ENCODE assay signal across 36 cellular contexts in genomic region chr15:31088672-31089360, GRCh38. TPM values are rescaled to one million over a fixed set of nuclear protein-coding genes. Genes with fewer than 3 reads are reported as not detected.
"Had no signal": no experiment of that assay in that cellular context is flagged by ENCODE, and none has a peak within 500 bp of the region (broad histone marks: within the 10 kb centered on the region; RNA-seq: fewer than 3 reads in every experiment).

No MANE protein-coding gene starts in this region.

- H3K4me1 Mint-ChIP-seq: activated CD8-positive, alpha-beta memory T cell treated with anti-CD3 and anti-CD28 coated beads, Interleukin-2, amount 10 ng/mL, durations not matched to agents 7 days and 5 days; activated naive CD8-positive, alpha-beta T cell treated with anti-CD3 and anti-CD28 coated beads for 36 hours; activated T-helper 17 cell treated with anti-CD3 and anti-CD28 coated beads, Interleukin-2, amount 50 U/mL, for 72 hours; central memory CD8-positive, alpha-beta T cell had no signal

- H3K4me2 ChIP-seq: PC-9 had no signal

- H3K27ac ChIP-seq: brain microvascular endothelial cell, PC-9, RWPE1, VCaP had no signal

- H3K9me3 Mint-ChIP-seq: activated B cell treated with CpG ODN at 0.5 μM for 24 hours; activated CD4-positive, alpha-beta memory T cell treated with anti-CD3 and anti-CD28 coated beads for 36 hours; activated naive CD8-positive, alpha-beta T cell treated with anti-CD3 and anti-CD28 coated beads for 36 hours; activated T-cell treated with anti-CD3 and anti-CD28 coated beads, Interleukin-2, amount 50 U/mL, for 72 hours; activated T-helper 17 cell treated with anti-CD3 and anti-CD28 coated beads, Interleukin-2, amount 50 U/mL, for 72 hours; central memory CD8-positive, alpha-beta T cell had no signal

- H2AFZ ChIP-seq: PC-9 had no signal

- ATAC-seq: activated CD8-positive, alpha-beta memory T cell treated with anti-CD3 and anti-CD28 coated beads, Interleukin-2, amount 10 ng/mL, durations not matched to agents 7 days and 5 days; activated T-cell treated with anti-CD3 and anti-CD28 coated beads, Interleukin-2, amount 50 U/mL, for 72 hours; activated T-helper 17 cell treated with anti-CD3 and anti-CD28 coated beads, Interleukin-2, amount 50 U/mL, for 72 hours; Right ventricle myocardium inferior had no signal

- H3K36me3 Mint-ChIP-seq: activated CD4-positive, alpha-beta memory T cell treated with anti-CD3 and anti-CD28 coated beads for 36 hours; activated CD8-positive, alpha-beta memory T cell treated with anti-CD3 and anti-CD28 coated beads, Interleukin-2, amount 10 ng/mL, durations not matched to agents 7 days and 5 days; activated naive CD8-positive, alpha-beta T cell treated with anti-CD3 and anti-CD28 coated beads for 36 hours had no signal

- H3K36me3 ChIP-seq: brain microvascular endothelial cell had no signal

- H3K4me3 Mint-ChIP-seq: activated B cell treated with CpG ODN at 0.5 μM for 24 hours; activated CD4-positive, alpha-beta memory T cell treated with anti-CD3 and anti-CD28 coated beads for 36 hours; activated CD8-positive, alpha-beta memory T cell treated with anti-CD3 and anti-CD28 coated beads, Interleukin-2, amount 10 ng/mL, durations not matched to agents 7 days and 5 days; activated naive CD8-positive, alpha-beta T cell treated with anti-CD3 and anti-CD28 coated beads for 36 hours; activated T-cell treated with anti-CD3 and anti-CD28 coated beads, Interleukin-2, amount 50 U/mL, for 72 hours; activated T-helper 17 cell treated with anti-CD3 and anti-CD28 coated beads, Interleukin-2, amount 50 U/mL, for 72 hours; central memory CD8-positive, alpha-beta T cell had no signal

- H3K27me3 Mint-ChIP-seq: activated B cell treated with CpG ODN at 0.5 μM for 24 hours; activated naive CD8-positive, alpha-beta T cell treated with anti-CD3 and anti-CD28 coated beads for 36 hours had no signal

- H3K27me3 ChIP-seq: brain microvascular endothelial cell had no signal

- DNase-seq: activated B cell treated with CpG ODN at 0.5 μM for 24 hours; activated CD4-positive, alpha-beta memory T cell treated with anti-CD3 and anti-CD28 coated beads for 36 hours; activated CD4-positive, alpha-beta T cell treated with anti-CD3 and anti-CD28 coated beads for 4 hours; activated CD4-positive, alpha-beta T cell treated with anti-CD3 and anti-CD28 coated beads, Interleukin-2, amount 50 U/mL, for 1 hour; activated CD4-positive, CD25-positive, alpha-beta regulatory T cell treated with anti-CD3 and anti-CD28 coated beads, Interleukin-2, amount 50 U/mL, for 72 hours; activated effector memory CD4-positive, alpha-beta T cell treated with anti-CD3 and anti-CD28 coated beads, Interleukin-2, amount 50 U/mL, for 16 hours; activated naive CD4-positive, alpha-beta T cell; activated naive CD4-positive, alpha-beta T cell treated with anti-CD3 and anti-CD28 coated beads, Interleukin-2, amount 50 U/mL, for 16 hours; activated naive CD8-positive, alpha-beta T cell treated with anti-CD3 and anti-CD28 coated beads for 36 hours; activated T-cell treated with anti-CD3 and anti-CD28 coated beads, Interleukin-2, amount 50 U/mL, for 1 hour; activated T-cell treated with anti-CD3 and anti-CD28 coated beads, Interleukin-2, amount 50 U/mL, for 72 hours; amniotic stem cell; aorta; brain microvascular endothelial cell; NCI-H1092 treated with DMSO at 0.1 percent for 48 hours; NCI-H1417 treated with DMSO at 0.1 percent for 48 hours; NCI-H1694; NCI-H1930; NCI-H2081 treated with DMSO at 0.1 percent for 48 hours; NCI-H226; NCI-H446 treated with DMSO at 0.1 percent for 48 hours; NCI-H524; NCI-H69; NK-92 treated with Interleukin-12 subunit alpha and Interleukin-12 subunit beta, amount 100 ng/mL, for 24 hours; PC-9; SIG-M5; SW 1271; T-helper 1 cell; T-helper 2 cell; T-helper 9 cell had no signal

- H3K27ac Mint-ChIP-seq: activated B cell treated with CpG ODN at 0.5 μM for 24 hours; activated CD4-positive, alpha-beta memory T cell treated with anti-CD3 and anti-CD28 coated beads for 36 hours; activated CD8-positive, alpha-beta memory T cell treated with anti-CD3 and anti-CD28 coated beads, Interleukin-2, amount 10 ng/mL, durations not matched to agents 7 days and 5 days; activated naive CD8-positive, alpha-beta T cell treated with anti-CD3 and anti-CD28 coated beads for 36 hours; activated T-cell treated with anti-CD3 and anti-CD28 coated beads, Interleukin-2, amount 50 U/mL, for 72 hours; activated T-helper 17 cell treated with anti-CD3 and anti-CD28 coated beads, Interleukin-2, amount 50 U/mL, for 72 hours had no signal

- H3K4me3 ChIP-seq: PC-9 had no signal

RNA-seq across cellular contexts. Expression of gene TRPM1, which starts 12.7 kb away (rescaled TPM):
- total RNA-seq: activated B cell treated with CpG ODN at 0.5 μM for 24 hours; activated CD4-positive, alpha-beta memory T cell treated with anti-CD3 and anti-CD28 coated beads for 36 hours; activated naive CD8-positive, alpha-beta T cell treated with anti-CD3 and anti-CD28 coated beads for 36 hours; activated T-cell treated with anti-CD3 and anti-CD28 coated beads, Interleukin-2, amount 50 U/mL, for 72 hours; activated T-helper 17 cell treated with anti-CD3 and anti-CD28 coated beads, Interleukin-2, amount 50 U/mL, for 72 hours; aorta; PC-9; Right ventricle myocardium inferior had no signal
- polyA plus RNA-seq: aorta had no signal
